In the genomic region with DNA sequence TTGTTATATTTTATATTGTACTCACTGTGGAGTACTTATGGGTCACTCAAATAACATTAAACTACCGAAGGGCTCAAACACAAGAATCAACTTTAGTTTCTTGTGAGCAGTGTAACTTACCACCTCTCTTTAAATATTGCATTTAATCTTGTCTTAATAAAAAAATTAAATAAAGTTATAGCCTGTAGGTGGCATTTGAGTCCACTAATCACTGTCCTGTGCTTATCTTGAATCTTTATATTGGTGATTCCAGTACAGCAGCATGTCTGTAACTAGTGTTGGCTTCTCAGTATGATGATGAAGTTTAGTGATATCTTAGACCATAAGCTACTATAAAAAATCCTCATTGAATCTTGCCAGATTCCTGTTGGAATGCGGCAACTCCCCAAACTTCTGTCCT, we compare ENCODE assay signal across 12 cellular contexts.
A peak's percentile ranks its signal among the peaks of the same experiment; 100 is the strongest.
DNase-seq lines count a peak whose midpoint lies in the region; ATAC-seq and TF ChIP-seq lines count a peak whose summit lies in the region.
"Had no signal": no experiment of that assay in that cellular context is flagged by ENCODE, and none has a peak within 500 bp of the region (broad histone marks: within the 10 kb centered on the region; RNA-seq: fewer than 3 reads in every experiment).

No MANE protein-coding gene starts in this region.

- in situ Hi-C loops in transverse colon (cut with MboI; ENCODE audit: low pct_ligation_motif_present in 1 of 4, low pct_unique_long_range_greater_than_20kb in 1 of 4, low sequenced_read_pairs in 3 of 4) = loop anchor here in 1 of 4 donors (25.0 kb wide), 1 partner anchor 519 kb away; the partner anchor contains the start of gene PRR16

- no peak overlapping the region for H3K27ac ChIP-seq in RWPE2 (ENCODE audit: poor library complexity, severe bottlenecking)
- H3K27ac ChIP-seq in transverse colon = no peak overlapping the region

- no peaks in the 10 kb centered on the region for H3K9me3 ChIP-seq in RWPE2 (ENCODE audit: severe bottlenecking)
- no peaks in the 10 kb centered on the region for H3K9me3 ChIP-seq in transverse colon

- H3K4me3 ChIP-seq in RWPE2 (ENCODE audit: severe bottlenecking) (no peak overlapping the region), fibroblast of pulmonary artery (replicated peaks; ENCODE audit: low read depth, low read length) (no peak overlapping the region), transverse colon (no peak overlapping the region)

- TF ChIP-seq EP300 in transverse colon (IDR thresholded peaks at IDR 0.05; ENCODE audit: low read depth) = no peak

- DNase-seq in Right ventricle myocardium superior = no peak
- DNase-seq in left cardiac atrium = no peak
- DNase-seq in RWPE2 (ENCODE audit: low spot score) = no peak
- DNase-seq in fibroblast of pulmonary artery (ENCODE audit: low read depth) = peak; percentile 37
- no peak for DNase-seq in transverse colon
- no peak for DNase-seq in pons (ENCODE audit: low spot score)
- no peak for DNase-seq in CD1c-positive myeloid dendritic cell (ENCODE audit: extremely low spot score)
- DNase-seq: CD4-positive, alpha-beta memory T cell; glutamatergic neuron; NCI-H226 had no signal

- H3K27me3 ChIP-seq in RWPE2 (ENCODE audit: insufficient read depth, poor library complexity, severe bottlenecking) = no peaks in the 10 kb centered on the region
- H3K27me3 ChIP-seq in transverse colon = no peaks in the 10 kb centered on the region

- no peak for TF ChIP-seq POLR2A in transverse colon (IDR thresholded peaks at IDR 0.05)

- TF ChIP-seq CTCF in RWPE2 (IDR thresholded peaks at IDR 0.05; ENCODE audit: poor library complexity, severe bottlenecking) = peak; percentile 63
- TF ChIP-seq CTCF in fibroblast of pulmonary artery (IDR thresholded peaks at IDR 0.05; ENCODE audit: low read length, missing control alignments) = no peak
- TF ChIP-seq CTCF in transverse colon (IDR thresholded peaks at IDR 0.05) = peak in 4 of 5 experiments; percentile 19 to 31 (median 24)

- ATAC-seq in Right ventricle myocardium superior (ENCODE audit: poor library complexity) (peak; percentile 64), left cardiac atrium (no peak), RWPE2 (ENCODE audit: low read depth) (peak; percentile 40; the same call in 1 of the 3 replicates), HG02642 (IDR thresholded peaks at IDR 0.05; ENCODE audit: poor library complexity, unreplicated experiment) (no peak)
- ATAC-seq: stimulated activated memory B cell treated with anti-CD40 and anti-IgM and Interleukin-4, amounts not matched to agents 10 μg/mL and 1 μg/mL and 100 μg/mL, for 72 hours had no signal

- H3K36me3 ChIP-seq in RWPE2 (ENCODE audit: low read depth) (no peaks in the 10 kb centered on the region), transverse colon (no peaks in the 10 kb centered on the region)

- intact Hi-C loops in Right ventricle myocardium superior (cut with DNase I) (loop anchor here (10.0 kb wide), 2 partner anchors 512 to 862 kb away; no protein-coding TSS in a partner anchor), left cardiac atrium (cut with DNase I) (no loop called here), transverse colon (cut with DNase I; ENCODE audit: low total_unique reads) (no loop called here)

- H3K4me1 ChIP-seq in RWPE2 (ENCODE audit: insufficient read depth, poor library complexity, severe bottlenecking) = no peaks in the 10 kb centered on the region
- H3K4me1 ChIP-seq in transverse colon = no peaks in the 10 kb centered on the region

- WGBS in transverse colon (ENCODE audit: low coverage in 1 of 2), 2 donors = 83 to 84% methylated on average over 2 of the region's 2 CpGs

Comparison
In these comparisons a context has a peak if more than half of its experiments do, and no peak if none do; other contexts are left out.
1. ATAC-seq: peak in Right ventricle myocardium superior (single experiment) and RWPE2 (single experiment); none in left cardiac atrium (0 of 2) and HG02642 (single experiment).